ENCODE assay signal across 8 cellular contexts in genomic region chr7:55641273-55641691, GRCh38.
DNase-seq lines count a peak whose midpoint lies in the region; ATAC-seq and TF ChIP-seq lines count a peak whose summit lies in the region.

No MANE protein-coding gene starts in this region.

- no peaks in the 10 kb centered on the region for H3K27me3 ChIP-seq in tibial artery

- intact Hi-C loops in tibial artery (cut with DNase I; ENCODE audit: low total_unique reads) = no loop called here

- no peak overlapping the region for H3K27ac ChIP-seq in tibial artery

- H3K4me3 Mint-ChIP-seq in effector memory CD8-positive, alpha-beta T cell = peak overlapping the region; percentile 60 to 70

- H3K27ac Mint-ChIP-seq in effector memory CD8-positive, alpha-beta T cell = no peak overlapping the region

- DNase-seq in COLO668 (lab: John Stamatoyannopoulos, UW; ENCODE audit: unreplicated experiment) (peak; percentile 39), NCI-H2081 (lab: John Stamatoyannopoulos, UW) (peak; percentile 68 to 81), T-helper 9 cell (peak; percentile 6), medulla oblongata (ENCODE audit: extremely low spot score) (peak; percentile 84), tibial artery (no peak)
- DNase-seq in effector memory CD8-positive, alpha-beta T cell = peak; percentile 24 to 33 (median 28)

- no peaks in the 10 kb centered on the region for H3K9me3 Mint-ChIP-seq in effector memory CD8-positive, alpha-beta T cell

- H3K4me1 ChIP-seq in tibial artery = no peaks in the 10 kb centered on the region

- H3K36me3 Mint-ChIP-seq in effector memory CD8-positive, alpha-beta T cell (ENCODE audit: insufficient read depth) = no peaks in the 10 kb centered on the region

- no peaks in the 10 kb centered on the region for H3K36me3 ChIP-seq in tibial artery

- peak; percentile 59 to 73 for TF ChIP-seq CTCF in tibial artery (IDR thresholded peaks at IDR 0.05)

- H3K4me3 ChIP-seq in tibial artery = no peak overlapping the region

- H3K27me3 Mint-ChIP-seq in effector memory CD8-positive, alpha-beta T cell = no peaks in the 10 kb centered on the region

- H3K9me3 ChIP-seq in tibial artery = no peaks in the 10 kb centered on the region

- ATAC-seq in GM19023 (IDR thresholded peaks at IDR 0.05; ENCODE audit: unreplicated experiment) = peak; percentile 93
- peak; percentile 77 for ATAC-seq in HG03095 (IDR thresholded peaks at IDR 0.05; ENCODE audit: unreplicated experiment)
- ATAC-seq in effector memory CD8-positive, alpha-beta T cell (replicated peaks) = peak; percentile 91

- peaks cover 5 to 11% of the 10 kb centered on the region in 2 donors for H3K4me1 Mint-ChIP-seq in effector memory CD8-positive, alpha-beta T cell (ENCODE audit: low read depth in 2 of 2)

Comparison
In these comparisons a context has a peak if more than half of its experiments do, and no peak if none do; other contexts are left out.
1. DNase-seq: peak in COLO668 (single experiment), NCI-H2081 (2 of 2), T-helper 9 cell (single experiment), effector memory CD8-positive, alpha-beta T cell (3 of 3) and medulla oblongata (single experiment); none in tibial artery (0 of 2).
2. Peak in every context shown above with its lines, with median percentiles within 50 percentile points of each other: ATAC-seq.